Comparison of ENCODE assay signal across 8 cellular contexts in the genomic region with DNA sequence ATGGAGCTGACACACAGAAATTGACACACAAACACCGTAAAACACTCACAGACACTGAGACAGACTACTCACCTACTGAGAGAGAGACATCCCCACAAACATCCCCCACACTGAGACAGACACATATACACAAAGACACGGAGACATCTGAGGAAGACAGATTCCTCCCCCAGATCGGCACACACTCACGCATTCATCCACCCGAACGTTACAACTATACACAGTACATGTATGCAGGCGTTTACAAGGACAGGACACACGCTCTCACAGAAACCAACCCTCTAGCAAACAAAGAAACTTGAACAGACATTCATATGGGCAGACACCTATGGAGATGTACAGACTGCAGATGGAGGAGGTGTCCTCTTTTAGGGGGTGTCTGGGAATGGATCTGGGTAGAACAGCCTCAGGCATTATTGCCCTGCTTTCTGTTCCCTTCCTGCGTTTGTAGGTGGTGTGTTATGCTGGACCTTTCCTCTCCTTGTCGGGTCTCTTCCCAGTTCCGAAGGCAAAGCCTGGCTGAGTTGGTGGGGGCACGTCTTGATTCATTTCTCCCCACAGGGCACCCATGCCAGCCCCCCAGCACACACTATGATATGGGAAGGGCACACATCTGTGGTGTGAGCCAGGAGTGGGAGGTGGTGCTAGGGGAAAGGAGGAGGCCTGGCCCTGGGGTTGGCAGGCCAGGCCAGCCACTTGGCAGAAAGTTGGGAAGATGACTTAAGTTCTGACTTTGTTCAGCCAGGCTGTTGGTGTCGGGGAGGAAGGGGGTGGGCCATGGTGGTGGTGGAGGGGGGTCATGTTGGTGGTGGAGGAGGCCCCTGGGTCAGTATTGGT. TPM values are rescaled to one million over a fixed set of nuclear protein-coding genes. Genes with fewer than 3 reads are reported as not detected.
DNase-seq lines count a peak whose midpoint lies in the region; ATAC-seq and TF ChIP-seq lines count a peak whose summit lies in the region.
"Had no signal": no experiment of that assay in that cellular context is flagged by ENCODE, and none has a peak within 500 bp of the region (broad histone marks: within the 10 kb centered on the region; RNA-seq: fewer than 3 reads in every experiment).

No MANE protein-coding gene starts in this region.

- H3K27ac Mint-ChIP-seq in central memory CD8-positive, alpha-beta T cell (ENCODE audit: low read depth) = no peak overlapping the region

- peak overlapping the region; percentile 90 for H3K4me3 ChIP-seq in Jurkat, Clone E6-1 (ENCODE audit: low read length)
- peak overlapping the region; percentile 63 to 74 (median 69) for H3K4me3 ChIP-seq in transverse colon

- TF ChIP-seq POLR2A in transverse colon (IDR thresholded peaks at IDR 0.05) = no peak

- no peaks in the 10 kb centered on the region for H3K36me3 Mint-ChIP-seq in central memory CD8-positive, alpha-beta T cell (ENCODE audit: insufficient read depth)

- intact Hi-C loops in transverse colon (cut with DNase I; ENCODE audit: low total_unique reads) = loop anchor here (5.0 kb wide), 2 partner anchors 42 to 92 kb away; no protein-coding TSS in a partner anchor

- H3K9me3 Mint-ChIP-seq in central memory CD8-positive, alpha-beta T cell = no peaks in the 10 kb centered on the region

- no peaks in the 10 kb centered on the region for H3K36me3 ChIP-seq in transverse colon

- H3K27me3 Mint-ChIP-seq in central memory CD8-positive, alpha-beta T cell = peaks cover 68% of the 10 kb centered on the region

- ATAC-seq in central memory CD8-positive, alpha-beta T cell (replicated peaks; ENCODE audit: extremely low read depth, poor library complexity, severe bottlenecking) = no peak
- no peak for ATAC-seq in GM21737 (IDR thresholded peaks at IDR 0.05; ENCODE audit: unreplicated experiment)
- no peak for ATAC-seq in GM21367 (IDR thresholded peaks at IDR 0.05; ENCODE audit: unreplicated experiment)

- TF ChIP-seq CTCF in transverse colon (IDR thresholded peaks at IDR 0.05) = no peak

- in situ Hi-C loops in transverse colon (cut with MboI; ENCODE audit: low pct_ligation_motif_present in 1 of 4, low pct_unique_long_range_greater_than_20kb in 1 of 4, low sequenced_read_pairs in 3 of 4) = loop anchor here in 1 of 4 donors (25.0 kb wide), 1 partner anchor 92 kb away; no protein-coding TSS in a partner anchor

- H3K27me3 ChIP-seq in transverse colon = peaks cover 20% of the 10 kb centered on the region

- no peaks in the 10 kb centered on the region for H3K9me3 ChIP-seq in transverse colon

- peaks cover 0 to 26% (median 8%) of the 10 kb centered on the region in 4 donors for H3K4me1 ChIP-seq in transverse colon

- H3K4me3 Mint-ChIP-seq in central memory CD8-positive, alpha-beta T cell = peak overlapping the region; percentile 1

- no peak for TF ChIP-seq EP300 in transverse colon (IDR thresholded peaks at IDR 0.05; ENCODE audit: low read depth)

- DNase-seq in Jurkat, Clone E6-1 (ENCODE audit: low read depth, low spot score) = no peak
- DNase-seq in central memory CD8-positive, alpha-beta T cell (ENCODE audit: low spot score in 2 of 2) = no peak
- DNase-seq in medulla oblongata (ENCODE audit: extremely low spot score) (peak; percentile 44), transverse colon (peak; percentile 20), hippocampal formation (lab: John Stamatoyannopoulos, UW) (no peak)
- DNase-seq: NCI-H1436 treated with DMSO at 0.1 percent for 48 hours had no signal

- WGBS in transverse colon (ENCODE audit: low coverage in 1 of 2), 2 donors = 58% methylated on average over 11 of the region's 13 CpGs; no CpG with 5 or more reads in 1 of the 2 donors

- peaks cover 12% of the 10 kb centered on the region for H3K4me1 Mint-ChIP-seq in central memory CD8-positive, alpha-beta T cell

- peak overlapping the region; percentile 88 to 92 (median 90) for H3K27ac ChIP-seq in transverse colon

RNA-seq across cellular contexts. Expression of gene KIRREL1, which starts 1.5 kb away (rescaled TPM):
- polyA plus RNA-seq in Jurkat, Clone E6-1 (2012; ENCODE audit: insufficient read depth, insufficient read length) = 11.9 TPM
- 10 to 100 TPM in 2 of 4 donors, 1 to 10 TPM in 2; 8.2 to 18.3 (median 12.6) TPM for total RNA-seq in transverse colon

Comparison
In these comparisons a context has a peak if more than half of its experiments do, and no peak if none do; other contexts are left out.
1. DNase-seq: peak in medulla oblongata (single experiment) and transverse colon (single experiment); none in Jurkat, Clone E6-1 (single experiment), central memory CD8-positive, alpha-beta T cell (0 of 2) and hippocampal formation (0 of 2).